In the genomic region with DNA sequence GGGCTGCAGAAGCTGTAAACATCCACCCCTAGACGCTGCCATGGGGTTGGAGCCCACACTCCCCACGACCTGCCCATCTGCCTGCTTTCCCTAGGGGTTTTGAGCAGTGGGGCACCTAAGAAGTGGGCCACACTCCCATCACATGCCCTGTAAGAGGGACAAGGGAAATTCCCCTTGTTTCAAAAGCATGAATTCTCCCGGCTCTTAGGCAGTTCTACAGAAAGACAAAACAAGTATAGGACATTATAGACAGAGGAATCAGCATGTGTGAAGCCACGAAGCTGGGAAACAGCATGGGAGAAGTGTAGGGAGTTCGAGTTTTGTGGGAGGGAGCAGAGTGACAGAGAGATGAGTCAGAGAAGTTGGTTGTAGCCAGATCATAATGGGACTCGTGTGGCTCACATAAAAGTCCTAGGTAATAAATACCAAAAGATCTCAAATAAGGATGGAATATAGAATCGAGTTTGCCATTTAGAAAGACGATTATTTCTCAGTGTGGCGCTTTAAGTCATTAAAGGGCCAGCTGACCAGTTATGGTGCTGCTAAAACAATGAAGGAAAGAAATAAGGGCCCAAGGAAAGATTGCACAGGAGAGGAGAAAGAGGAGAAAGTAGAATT, we compare ENCODE assay signal across 8 cellular contexts. TPM values are rescaled to one million over a fixed set of nuclear protein-coding genes. Genes with fewer than 3 reads are reported as not detected.
DNase-seq lines count a peak whose midpoint lies in the region; TF ChIP-seq lines count a peak whose summit lies in the region.

No MANE protein-coding gene starts in this region.

- no peaks in the 10 kb centered on the region for H3K9me3 Mint-ChIP-seq in nephron progenitor cell
- no peaks in the 10 kb centered on the region for H3K9me3 Mint-ChIP-seq in T-helper 2 cell treated with Interferon-gamma antibody and Interleukin-4, amounts not matched to agents 5 μg/mL and 100 μg/mL, for 36 hours

- H3K4me3 ChIP-seq in choroid plexus epithelial cell (ENCODE audit: low read depth, low read length): no peak overlapping the region

- DNase-seq in GM04504 (ENCODE audit: low read depth) (peak; percentile 65), MV-4-11 (lab: John Stamatoyannopoulos, UW) (peak; percentile 8), choroid plexus epithelial cell (ENCODE audit: low read depth) (peak; percentile 80), nephron progenitor cell (no peak), globus pallidus (ENCODE audit: low spot score) (no peak), posterior vena cava (ENCODE audit: low spot score) (no peak)
- no peak for DNase-seq in T-helper 2 cell treated with Interferon-gamma antibody and Interleukin-4, amounts not matched to agents 5 μg/mL and 100 μg/mL, for 36 hours (ENCODE audit: low spot score)
- DNase-seq in activated effector memory CD4-positive, alpha-beta T cell treated with anti-CD3 and anti-CD28 coated beads, Interleukin-2, amount 50 U/mL, for 16 hours: no peak

- H3K27me3 Mint-ChIP-seq in nephron progenitor cell (ENCODE audit: low read depth, poor library complexity): peaks cover 2% of the 10 kb centered on the region
- no peaks in the 10 kb centered on the region for H3K27me3 Mint-ChIP-seq in T-helper 2 cell treated with Interferon-gamma antibody and Interleukin-4, amounts not matched to agents 5 μg/mL and 100 μg/mL, for 36 hours (ENCODE audit: low read depth)

- H3K27ac Mint-ChIP-seq in nephron progenitor cell: peak overlapping the region; percentile 9
- H3K27ac Mint-ChIP-seq in T-helper 2 cell treated with Interferon-gamma antibody and Interleukin-4, amounts not matched to agents 5 μg/mL and 100 μg/mL, for 36 hours: no peak overlapping the region

- peaks cover 46% of the 10 kb centered on the region for H3K36me3 Mint-ChIP-seq in nephron progenitor cell (ENCODE audit: low read depth)
- H3K36me3 Mint-ChIP-seq in T-helper 2 cell treated with Interferon-gamma antibody and Interleukin-4, amounts not matched to agents 5 μg/mL and 100 μg/mL, for 36 hours (ENCODE audit: low read depth): no peaks in the 10 kb centered on the region

- H3K4me1 Mint-ChIP-seq in nephron progenitor cell: peaks cover 49% of the 10 kb centered on the region
- peaks cover 5% of the 10 kb centered on the region for H3K4me1 Mint-ChIP-seq in T-helper 2 cell treated with Interferon-gamma antibody and Interleukin-4, amounts not matched to agents 5 μg/mL and 100 μg/mL, for 36 hours (ENCODE audit: low read depth)

- TF ChIP-seq CTCF in choroid plexus epithelial cell (conservative IDR thresholded peaks at IDR 0.05; ENCODE audit: low read depth, low read length) (no peak), nephron progenitor cell (IDR thresholded peaks at IDR 0.05) (no peak)

- H3K4me3 Mint-ChIP-seq in nephron progenitor cell: peak overlapping the region; percentile 33
- H3K4me3 Mint-ChIP-seq in T-helper 2 cell treated with Interferon-gamma antibody and Interleukin-4, amounts not matched to agents 5 μg/mL and 100 μg/mL, for 36 hours: no peak overlapping the region

- intact Hi-C loops in posterior vena cava (cut with DNase I): no loop called here

RNA-seq across cellular contexts. Expression of gene APOO, which starts 23.9 kb away (rescaled TPM):
- 10 to 100 TPM; 13.7 to 13.9 TPM for total RNA-seq in posterior vena cava

RNA-seq across cellular contexts. Expression of gene CXorf58, which starts 24.0 kb away (rescaled TPM):
- total RNA-seq in posterior vena cava: under 1 TPM in 1 of 2 donors, not detected in 1; 0.24 TPM

Comparison
In these comparisons a context has a peak if more than half of its experiments do, and no peak if none do; other contexts are left out.
1. DNase-seq: peak in GM04504 (single experiment), MV-4-11 (single experiment) and choroid plexus epithelial cell (single experiment); none in nephron progenitor cell (single experiment), globus pallidus (single experiment), T-helper 2 cell treated with Interferon-gamma antibody and Interleukin-4, amounts not matched to agents 5 μg/mL and 100 μg/mL, for 36 hours (single experiment), posterior vena cava (single experiment) and activated effector memory CD4-positive, alpha-beta T cell treated with anti-CD3 and anti-CD28 coated beads, Interleukin-2, amount 50 U/mL, for 16 hours (single experiment).